ENCODE assay signal across 1 cellular context in genomic region chr17:75784473-75785015, GRCh38.
A peak's percentile ranks its signal among the peaks of the same experiment; 100 is the strongest.
TF ChIP-seq lines count a peak whose summit lies in the region.

Gene UNK, plus strand, starts transcription at chr17:75784806. Its CDS starts 75 bp downstream, at chr17:75784881.

TF ChIP-seq in K562, 482 proteins besides CTCF, POLR2A, EP300 and RAD21 (continued from another document and continues in another):
- TF ChIP-seq CHD7 (IDR thresholded peaks at IDR 0.05; ENCODE audit: low read depth, low read length) (no peak), ZNF280B (CRISPR knock-in tag; IDR thresholded peaks at IDR 0.05) (no peak), HBP1 (CRISPR knock-in tag; IDR thresholded peaks at IDR 0.05) (no peak), TCF7L2 (IDR thresholded peaks at IDR 0.05; ENCODE audit: low read depth, low read length) (no peak), HCFC1 (IDR thresholded peaks at IDR 0.05; ENCODE audit: low read depth, low read length) (peak; percentile 99), HNRNPUL1 (IDR thresholded peaks at IDR 0.05; ENCODE audit: low read length) (no peak), LEF1 (IDR thresholded peaks at IDR 0.05) (no peak), NR2C2 (CRISPR knock-in tag; IDR thresholded peaks at IDR 0.05) (no peak; the same call in 1 of the 2 replicates), NR2C2 (tag; IDR thresholded peaks at IDR 0.05) (peak; percentile 94), ZNF609 (CRISPR knock-in tag; IDR thresholded peaks at IDR 0.05; ENCODE audit: borderline replicate concordance) (no peak), ELF1 (tag; IDR thresholded peaks at IDR 0.05) (peak; percentile 59), HIVEP1 (CRISPR knock-in tag; IDR thresholded peaks at IDR 0.05) (no peak), EP400 (IDR thresholded peaks at IDR 0.05) (no peak), DNMT1 (IDR thresholded peaks at IDR 0.05) (no peak), NFIX (CRISPR knock-in tag; IDR thresholded peaks at IDR 0.05; ENCODE audit: low read depth) (no peak), ZNF143 (CRISPR knock-in tag; IDR thresholded peaks at IDR 0.05) (peak; percentile 99), ZC3H8 (IDR thresholded peaks at IDR 0.05) (no peak), ZNF79 (CRISPR knock-in tag; IDR thresholded peaks at IDR 0.05; ENCODE audit: low read depth) (peak; percentile 22; the same call in 1 of the 2 replicates), ESRRA (IDR thresholded peaks at IDR 0.05; ENCODE audit: borderline replicate concordance, low read depth) (peak; percentile 81; the same call in 1 of the 2 replicates), DIDO1 (tag; IDR thresholded peaks at IDR 0.05; ENCODE audit: low read depth) (peak; percentile 77; the same call in 1 of the 2 replicates), HNRNPLL (IDR thresholded peaks at IDR 0.05; ENCODE audit: low read depth, low read length, poor library complexity, severe bottlenecking) (peak; percentile 3), STAT6 (CRISPR knock-in tag; IDR thresholded peaks at IDR 0.05) (no peak), MCM7 (IDR thresholded peaks at IDR 0.05) (no peak), XRCC4 (IDR thresholded peaks at IDR 0.05; ENCODE audit: extremely low read depth, insufficient read depth, insufficient read length) (no peak)
- TF ChIP-seq, protein P1, sequence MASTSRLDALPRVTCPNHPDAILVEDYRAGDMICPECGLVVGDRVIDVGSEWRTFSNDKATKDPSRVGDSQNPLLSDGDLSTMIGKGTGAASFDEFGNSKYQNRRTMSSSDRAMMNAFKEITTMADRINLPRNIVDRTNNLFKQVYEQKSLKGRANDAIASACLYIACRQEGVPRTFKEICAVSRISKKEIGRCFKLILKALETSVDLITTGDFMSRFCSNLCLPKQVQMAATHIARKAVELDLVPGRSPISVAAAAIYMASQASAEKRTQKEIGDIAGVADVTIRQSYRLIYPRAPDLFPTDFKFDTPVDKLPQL (IDR thresholded peaks at IDR 0.05; ENCODE audit: extremely low read depth, insufficient read length): no peak
- TF ChIP-seq, protein P2, sequence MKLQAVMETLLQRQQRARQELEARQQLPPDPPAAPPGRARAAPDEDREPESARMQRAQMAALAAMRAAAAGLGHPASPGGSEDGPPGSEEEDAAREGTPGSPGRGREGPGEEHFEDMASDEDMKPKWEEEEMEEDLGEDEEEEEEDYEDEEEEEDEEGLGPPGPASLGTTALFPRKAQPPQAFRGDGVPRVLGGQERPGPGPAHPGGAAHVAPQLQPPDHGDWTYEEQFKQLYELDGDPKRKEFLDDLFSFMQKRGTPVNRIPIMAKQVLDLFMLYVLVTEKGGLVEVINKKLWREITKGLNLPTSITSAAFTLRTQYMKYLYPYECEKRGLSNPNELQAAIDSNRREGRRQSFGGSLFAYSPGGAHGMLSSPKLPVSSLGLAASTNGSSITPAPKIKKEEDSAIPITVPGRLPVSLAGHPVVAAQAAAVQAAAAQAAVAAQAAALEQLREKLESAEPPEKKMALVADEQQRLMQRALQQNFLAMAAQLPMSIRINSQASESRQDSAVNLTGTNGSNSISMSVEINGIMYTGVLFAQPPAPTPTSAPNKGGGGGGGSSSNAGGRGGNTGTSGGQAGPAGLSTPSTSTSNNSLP (IDR thresholded peaks at IDR 0.05; ENCODE audit: borderline replicate concordance, low read depth, low read length): no peak
- TF ChIP-seq, protein P3, sequence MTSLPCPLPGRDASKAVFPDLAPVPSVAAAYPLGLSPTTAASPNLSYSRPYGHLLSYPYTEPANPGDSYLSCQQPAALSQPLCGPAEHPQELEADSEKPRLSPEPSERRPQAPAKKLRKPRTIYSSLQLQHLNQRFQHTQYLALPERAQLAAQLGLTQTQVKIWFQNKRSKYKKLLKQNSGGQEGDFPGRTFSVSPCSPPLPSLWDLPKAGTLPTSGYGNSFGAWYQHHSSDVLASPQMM (CRISPR knock-in tag; IDR thresholded peaks at IDR 0.05): no peak
- TF ChIP-seq, protein P4, sequence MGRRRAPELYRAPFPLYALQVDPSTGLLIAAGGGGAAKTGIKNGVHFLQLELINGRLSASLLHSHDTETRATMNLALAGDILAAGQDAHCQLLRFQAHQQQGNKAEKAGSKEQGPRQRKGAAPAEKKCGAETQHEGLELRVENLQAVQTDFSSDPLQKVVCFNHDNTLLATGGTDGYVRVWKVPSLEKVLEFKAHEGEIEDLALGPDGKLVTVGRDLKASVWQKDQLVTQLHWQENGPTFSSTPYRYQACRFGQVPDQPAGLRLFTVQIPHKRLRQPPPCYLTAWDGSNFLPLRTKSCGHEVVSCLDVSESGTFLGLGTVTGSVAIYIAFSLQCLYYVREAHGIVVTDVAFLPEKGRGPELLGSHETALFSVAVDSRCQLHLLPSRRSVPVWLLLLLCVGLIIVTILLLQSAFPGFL (CRISPR knock-in tag; IDR thresholded peaks at IDR 0.05): no peak; the same call in 1 of the 2 replicates
